Comparison of ENCODE assay signal across 8 cellular contexts in genomic region chr19:9586764-9587163, GRCh38. TPM values are rescaled to one million over a fixed set of nuclear protein-coding genes. Genes with fewer than 3 reads are reported as not detected.
A peak's percentile ranks its signal among the peaks of the same experiment; 100 is the strongest.
DNase-seq lines count a peak whose midpoint lies in the region; ATAC-seq and TF ChIP-seq lines count a peak whose summit lies in the region.

No MANE protein-coding gene starts in this region.

- DNase-seq in Ammon's horn (ENCODE audit: low spot score) (peak; percentile 80), HL-60 (ENCODE audit: low read depth in 1 of 2, low spot score in 1 of 2) (peak in 1 of 2 experiments; percentile 71), NOMO-1 (lab: John Stamatoyannopoulos, UW; ENCODE audit: unreplicated experiment in 2 of 2) (peak; percentile 32 to 63), endodermal cell (peak; percentile 92), myocyte (ENCODE audit: low read depth) (peak; percentile 62)
- peak; percentile 22 to 50 (median 42) for DNase-seq in activated CD8-positive, alpha-beta memory T cell treated with anti-CD3 and anti-CD28 coated beads for 48 hours (ENCODE audit: low read depth in 2 of 3, low spot score in 2 of 3)
- peak; percentile 61 to 73 for DNase-seq in stimulated activated CD8-positive, alpha-beta memory T cell treated with anti-CD3 and anti-CD28 coated beads, Interleukin-7, amount 100 ng/mL, for 4 hours (ENCODE audit: low read depth in 2 of 2)

- H3K9me3 ChIP-seq in endodermal cell (ENCODE audit: control insufficient read depth, low read length) = no peaks in the 10 kb centered on the region

- ATAC-seq in GM21360 (IDR thresholded peaks at IDR 0.05; ENCODE audit: unreplicated experiment) = no peak

- H3K27ac ChIP-seq in HL-60 (replicated peaks) (no peak overlapping the region), endodermal cell (ENCODE audit: low read depth, low read length) (no peak overlapping the region)

- H3K27ac Mint-ChIP-seq in endodermal cell = no peak overlapping the region

- H3K4me3 Mint-ChIP-seq in endodermal cell = no peak overlapping the region

- WGBS in endodermal cell (ENCODE audit: insufficient coverage in 1 of 2, insufficient read length in 1 of 2), 2 experiments = 24 to 28% methylated on average over 4 to 7 of the region's 7 CpGs

- peak; percentile 32 for TF ChIP-seq CTCF in HL-60 (IDR thresholded peaks at IDR 0.05; ENCODE audit: insufficient read depth, low read length)
- TF ChIP-seq CTCF in endodermal cell (conservative IDR thresholded peaks at IDR 0.05) = peak; percentile 84

- peaks cover 8% of the 10 kb centered on the region for H3K36me3 Mint-ChIP-seq in endodermal cell (ENCODE audit: low read depth)

- no peaks in the 10 kb centered on the region for H3K27me3 Mint-ChIP-seq in endodermal cell (ENCODE audit: insufficient read depth)

- H3K9me3 Mint-ChIP-seq in endodermal cell = peaks cover 7% of the 10 kb centered on the region

- no peak overlapping the region for H3K4me3 ChIP-seq in HL-60 (replicated peaks; ENCODE audit: insufficient read depth, low read length)
- H3K4me3 ChIP-seq in endodermal cell (ENCODE audit: low read length) = no peak overlapping the region

- H3K27me3 ChIP-seq in HL-60 (ENCODE audit: insufficient read depth, poor library complexity, severe bottlenecking) = no peaks in the 10 kb centered on the region
- H3K27me3 ChIP-seq in endodermal cell (ENCODE audit: control insufficient read depth, insufficient read depth, low read length, poor library complexity, severe bottlenecking) = no peaks in the 10 kb centered on the region

- peaks cover 3% of the 10 kb centered on the region for H3K36me3 ChIP-seq in endodermal cell (ENCODE audit: control insufficient read depth, insufficient read depth, low read length)

- peaks cover 4% of the 10 kb centered on the region for H3K4me1 Mint-ChIP-seq in endodermal cell

- no peak overlapping the region for H3K9ac ChIP-seq in endodermal cell (ENCODE audit: extremely low read depth, low read length, poor library complexity, severe bottlenecking)

- H3K4me1 ChIP-seq in endodermal cell (ENCODE audit: control insufficient read depth, insufficient read depth, low read length) = no peaks in the 10 kb centered on the region

RNA-seq across cellular contexts. Expression of gene ZNF121, which starts 2.5 kb away (rescaled TPM):
- total RNA-seq in endodermal cell (100 to 1,000 TPM; 100 to 168 TPM), myocyte (39.0 and 44.3 TPM in 2 replicates)
- 46.3 TPM for polyA plus RNA-seq in endodermal cell (2013, experiment 1 of 2)
- polyA plus RNA-seq in endodermal cell (2013, experiment 2 of 2) = 47.2 TPM
- polyA plus RNA-seq in myocyte (2012) = 6.2 TPM

RNA-seq across cellular contexts. Expression of gene ZNF561, which starts 34.3 kb away (rescaled TPM):
- 10 to 100 TPM; 51.0 to 57.2 TPM for total RNA-seq in endodermal cell
- 47.1 TPM for polyA plus RNA-seq in endodermal cell (2013, experiment 1 of 2)
- polyA plus RNA-seq in endodermal cell (2013, experiment 2 of 2) = 40.5 TPM
- total RNA-seq in myocyte = 32.9 and 55.2 TPM in 2 replicates
- 36.6 TPM for polyA plus RNA-seq in myocyte (2012)

RNA-seq across cellular contexts. Expression of gene ZNF426, which starts 48.3 kb away (rescaled TPM):
- total RNA-seq in endodermal cell (10 to 100 TPM; 26.0 to 30.0 TPM), myocyte (13.7 and 18.0 TPM in 2 replicates)
- polyA plus RNA-seq in endodermal cell (2013, experiment 1 of 2) = 11.7 TPM
- 11.6 TPM for polyA plus RNA-seq in endodermal cell (2013, experiment 2 of 2)
- 6.2 TPM for polyA plus RNA-seq in myocyte (2012)
